In the genomic region with DNA sequence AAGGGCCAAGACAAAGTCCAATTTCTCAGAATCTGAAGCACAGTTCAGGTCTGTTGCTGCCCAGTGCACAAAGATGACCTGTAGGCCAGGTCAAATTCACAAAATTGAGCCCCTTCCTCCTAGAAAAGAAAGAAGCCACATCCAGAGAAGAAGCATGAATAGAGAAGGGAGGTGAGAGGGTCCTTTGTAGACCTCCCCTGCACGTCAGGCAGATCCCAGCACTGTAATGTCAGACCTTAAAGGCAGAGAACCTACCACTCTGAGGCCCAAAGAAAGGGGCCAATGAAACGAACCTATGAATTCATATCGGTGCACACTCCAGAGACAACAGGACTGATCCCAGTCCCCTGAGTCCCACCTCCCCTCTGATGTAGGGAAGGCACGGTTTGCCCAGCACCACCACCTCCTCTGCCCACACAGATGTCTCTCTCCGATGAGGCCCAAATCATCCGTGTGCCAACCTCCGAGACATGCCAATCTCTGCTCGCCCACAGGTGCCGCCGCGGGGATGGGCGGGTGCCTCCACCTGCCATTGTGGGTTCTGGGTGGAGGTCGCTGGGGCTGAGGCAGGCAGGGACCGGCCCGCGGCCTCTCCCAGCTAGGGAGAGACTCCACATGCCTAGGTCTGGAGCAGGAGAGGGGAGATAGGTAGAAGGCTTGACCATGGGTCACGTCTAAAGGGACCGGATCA, we compare ENCODE assay signal across 11 cellular contexts. TPM values are rescaled to one million over a fixed set of nuclear protein-coding genes. Genes with fewer than 3 reads are reported as not detected.
A peak's percentile ranks its signal among the peaks of the same experiment; 100 is the strongest.
DNase-seq lines count a peak whose midpoint lies in the region; ATAC-seq and TF ChIP-seq lines count a peak whose summit lies in the region.
"Had no signal": no experiment of that assay in that cellular context is flagged by ENCODE, and none has a peak within 500 bp of the region (broad histone marks: within the 10 kb centered on the region; RNA-seq: fewer than 3 reads in every experiment).

No MANE protein-coding gene starts in this region.

- DNase-seq in stimulated activated naive CD8-positive, alpha-beta T cell treated with anti-CD3 and anti-CD28 coated beads, Interleukin-15, amount 100 ng/mL, for 72 hours: no peak
- DNase-seq in stimulated activated naive CD8-positive, alpha-beta T cell treated with anti-CD3 and anti-CD28 coated beads, Interleukin-15, Interleukin-2, amounts not matched to agents 100 U/mL and 50 U/mL, for 24 hours: no peak
- DNase-seq in endothelial cell (ENCODE audit: low spot score) (no peak), CD1c-positive myeloid dendritic cell (ENCODE audit: extremely low spot score) (no peak), GM13976 (ENCODE audit: low spot score) (no peak), NCI-H2107 treated with DMSO at 0.1 percent for 48 hours (lab: John Stamatoyannopoulos, UW; ENCODE audit: unreplicated experiment) (no peak)
- no peak for DNase-seq in naive thymus-derived CD8-positive, alpha-beta T cell
- no peak for DNase-seq in central memory CD4-positive, alpha-beta T cell
- DNase-seq: DMS79, foreskin keratinocyte had no signal

- ATAC-seq in stimulated activated naive CD8-positive, alpha-beta T cell treated with anti-CD3 and anti-CD28 coated beads, Interleukin-15, amount 100 ng/mL, for 72 hours: peak; percentile 5
- no peak for ATAC-seq in stimulated activated naive CD8-positive, alpha-beta T cell treated with anti-CD3 and anti-CD28 coated beads, Interleukin-15, Interleukin-2, amounts not matched to agents 100 U/mL and 50 U/mL, for 24 hours
- ATAC-seq in naive thymus-derived CD8-positive, alpha-beta T cell: peak in 1 of 2 donors; percentile 14

- no peaks in the 10 kb centered on the region for H3K9me3 Mint-ChIP-seq in stimulated activated naive CD8-positive, alpha-beta T cell treated with anti-CD3 and anti-CD28 coated beads, Interleukin-15, amount 100 ng/mL, for 72 hours
- no peaks in the 10 kb centered on the region for H3K9me3 Mint-ChIP-seq in endothelial cell (ENCODE audit: unreplicated experiment)
- peaks cover 0 to 4% (median 0%) of the 10 kb centered on the region in 9 donors for H3K9me3 Mint-ChIP-seq in naive thymus-derived CD8-positive, alpha-beta T cell

- no peak overlapping the region for H3K27ac Mint-ChIP-seq in stimulated activated naive CD8-positive, alpha-beta T cell treated with anti-CD3 and anti-CD28 coated beads, Interleukin-15, amount 100 ng/mL, for 72 hours
- no peak overlapping the region for H3K27ac Mint-ChIP-seq in endothelial cell (ENCODE audit: unreplicated experiment)
- peak overlapping the region in 1 of 10 donors; percentile 73 for H3K27ac Mint-ChIP-seq in naive thymus-derived CD8-positive, alpha-beta T cell
- H3K27ac Mint-ChIP-seq: dendritic cell treated with granulocyte-macrophage colony-stimulating factor and Interleukin-4, amounts not matched to agents 40 ng/mL and 50 ng/mL, for 4 days had no signal

- POLR2A ChIA-PET in naive thymus-derived CD8-positive, alpha-beta T cell (lab: Charles Lee): no interaction called here

- H3K36me3 Mint-ChIP-seq in endothelial cell (ENCODE audit: low read depth, unreplicated experiment): no peaks in the 10 kb centered on the region
- peaks cover 0 to 4% (median 0%) of the 10 kb centered on the region in 3 donors for H3K36me3 Mint-ChIP-seq in naive thymus-derived CD8-positive, alpha-beta T cell

- no peak for TF ChIP-seq CTCF in endothelial cell (IDR thresholded peaks at IDR 0.05; ENCODE audit: unreplicated experiment)
- no peak for TF ChIP-seq CTCF in GM13976 (IDR thresholded peaks at IDR 0.05; ENCODE audit: borderline replicate concordance, control extremely low read depth, extremely low read depth, insufficient read depth, missing control alignments)

- peaks cover 13% of the 10 kb centered on the region for H3K4me1 Mint-ChIP-seq in stimulated activated naive CD8-positive, alpha-beta T cell treated with anti-CD3 and anti-CD28 coated beads, Interleukin-15, amount 100 ng/mL, for 72 hours
- H3K4me1 Mint-ChIP-seq in endothelial cell (ENCODE audit: unreplicated experiment): no peaks in the 10 kb centered on the region
- peaks cover 2 to 16% (median 11%) of the 10 kb centered on the region in 4 donors for H3K4me1 Mint-ChIP-seq in naive thymus-derived CD8-positive, alpha-beta T cell

- in situ Hi-C loops in GM13976 (cut with MboI; ENCODE audit: low sequenced_read_pairs, unreplicated experiment): loop anchor here (25.0 kb wide), 2 partner anchors 205 to 780 kb away; partner anchors contain the start of gene POU3F1

- H3K27me3 Mint-ChIP-seq in stimulated activated naive CD8-positive, alpha-beta T cell treated with anti-CD3 and anti-CD28 coated beads, Interleukin-15, amount 100 ng/mL, for 72 hours: peaks cover 96% of the 10 kb centered on the region
- peaks cover 5% of the 10 kb centered on the region for H3K27me3 Mint-ChIP-seq in endothelial cell (ENCODE audit: unreplicated experiment)
- peaks cover 31 to 85% (median 67%) of the 10 kb centered on the region in 5 donors for H3K27me3 Mint-ChIP-seq in naive thymus-derived CD8-positive, alpha-beta T cell

- H3K4me3 Mint-ChIP-seq in stimulated activated naive CD8-positive, alpha-beta T cell treated with anti-CD3 and anti-CD28 coated beads, Interleukin-15, amount 100 ng/mL, for 72 hours: peak overlapping the region in 1 of 2 donors; percentile 12
- H3K4me3 Mint-ChIP-seq in endothelial cell (ENCODE audit: unreplicated experiment): peak overlapping the region; percentile 25
- peak overlapping the region in 9 of 10 donors; percentile 32 to 68 (median 51) for H3K4me3 Mint-ChIP-seq in naive thymus-derived CD8-positive, alpha-beta T cell
- H3K4me3 Mint-ChIP-seq: dendritic cell treated with granulocyte-macrophage colony-stimulating factor and Interleukin-4, amounts not matched to agents 40 ng/mL and 50 ng/mL, for 4 days had no signal

RNA-seq across cellular contexts. Expression of gene RRAGC, which starts 42.2 kb away (rescaled TPM):
- 27.3 TPM for total RNA-seq in endothelial cell (ENCODE audit: unreplicated experiment)
- 10 to 100 TPM; 24.8 to 26.4 TPM for total RNA-seq in naive thymus-derived CD8-positive, alpha-beta T cell
- 1 to 10 TPM; 5.6 to 6.7 (median 6.5) TPM for polyA plus RNA-seq in naive thymus-derived CD8-positive, alpha-beta T cell

RNA-seq across cellular contexts. Expression of gene MYCBP, which starts 55.7 kb away (rescaled TPM):
- 34.6 TPM for total RNA-seq in endothelial cell (ENCODE audit: unreplicated experiment)
- 10 to 100 TPM; 12.4 to 13.8 TPM for total RNA-seq in naive thymus-derived CD8-positive, alpha-beta T cell
- 10 to 100 TPM; 49.6 to 63.8 (median 59.5) TPM for polyA plus RNA-seq in naive thymus-derived CD8-positive, alpha-beta T cell
